ENCODE assay signal across 10 cellular contexts in the genomic region with DNA sequence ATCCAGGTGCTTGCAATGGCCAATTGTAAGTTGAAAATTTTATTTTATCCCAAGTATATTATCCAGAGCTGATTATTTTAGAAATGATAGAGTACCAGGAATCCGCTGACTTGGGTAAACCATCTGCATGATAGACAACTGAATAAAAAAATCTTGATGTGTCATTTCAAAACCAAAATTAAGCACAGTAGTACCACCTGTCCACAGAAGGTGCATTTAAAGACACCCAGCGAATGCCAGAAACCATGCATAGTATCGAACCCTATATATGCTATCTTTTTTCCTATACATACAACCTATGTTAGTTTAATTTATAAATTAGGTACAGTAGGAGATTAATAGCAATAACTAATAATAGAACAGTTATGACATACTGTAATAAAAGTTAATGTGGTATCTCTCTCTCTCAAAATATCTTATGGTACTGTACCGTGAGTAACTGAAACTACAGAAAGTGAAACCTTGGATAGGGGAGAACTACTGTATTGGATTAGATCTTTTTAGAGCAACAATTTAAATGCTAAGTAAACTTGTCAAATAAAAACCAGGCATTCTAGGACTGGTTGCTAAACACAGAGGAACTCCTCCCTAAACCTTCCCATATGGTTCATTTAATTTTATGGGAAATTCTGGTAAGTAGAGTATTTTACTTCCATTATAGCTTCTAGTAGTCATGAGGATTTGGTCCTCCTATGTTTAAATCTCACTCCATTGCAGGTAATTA. TPM values are rescaled to one million over a fixed set of nuclear protein-coding genes. Genes with fewer than 3 reads are reported as not detected.
DNase-seq lines count a peak whose midpoint lies in the region; ATAC-seq and TF ChIP-seq lines count a peak whose summit lies in the region.
"Had no signal": no experiment of that assay in that cellular context is flagged by ENCODE, and none has a peak within 500 bp of the region (broad histone marks: within the 10 kb centered on the region; RNA-seq: fewer than 3 reads in every experiment).

No MANE protein-coding gene starts in this region.

- H3K4me2 ChIP-seq in mammary epithelial cell (ENCODE audit: insufficient read depth, low read depth, low read length) = peak overlapping the region; percentile 30
- H3K4me2 ChIP-seq in trophoblast cell (ENCODE audit: low read length) = no peak overlapping the region

- H3K4me1 ChIP-seq in mammary epithelial cell (ENCODE audit: insufficient read depth, low read length) (no peaks in the 10 kb centered on the region), trophoblast cell (ENCODE audit: control insufficient read depth in 1 of 2, insufficient read depth in 2 of 2, low read length in 2 of 2) (no peaks in the 10 kb centered on the region)

- no peak overlapping the region for H3K14ac ChIP-seq in trophoblast cell (ENCODE audit: low read length)

- H3K27ac Mint-ChIP-seq in activated naive CD8-positive, alpha-beta T cell treated with anti-CD3 and anti-CD28 coated beads, Interleukin-2, amount 10 ng/mL, durations not matched to agents 7 days and 5 days = peak overlapping the region; percentile 28
- H3K27ac Mint-ChIP-seq in activated naive CD8-positive, alpha-beta T cell treated with anti-CD3 and anti-CD28 coated beads for 36 hours = no peak overlapping the region

- H3K4me3 ChIP-seq in mammary epithelial cell (replicated peaks in 1 of 3; ENCODE audit: insufficient read depth in 1 of 3, low read depth in 2 of 3, low read length in 3 of 3) (peak overlapping the region in 1 of 3 experiments; percentile 15), trophoblast cell (ENCODE audit: low read depth, low read length) (no peak overlapping the region), MG63 (no peak overlapping the region)

- H2BK5ac ChIP-seq in trophoblast cell (ENCODE audit: low read depth, low read length, poor library complexity) = no peak overlapping the region

- DNase-seq in activated naive CD8-positive, alpha-beta T cell treated with anti-CD3 and anti-CD28 coated beads, Interleukin-2, amount 10 ng/mL, durations not matched to agents 7 days and 5 days = no peak
- no peak for DNase-seq in activated naive CD8-positive, alpha-beta T cell treated with anti-CD3 and anti-CD28 coated beads for 36 hours
- DNase-seq in mammary epithelial cell = no peak
- no peak for DNase-seq in DMS153 treated with DMSO at 0.1 percent for 48 hours (lab: John Stamatoyannopoulos, UW; ENCODE audit: unreplicated experiment)
- no peak for DNase-seq in NCI-H1436 treated with DMSO at 0.1 percent for 48 hours (lab: John Stamatoyannopoulos, UW)
- no peak for DNase-seq in trophoblast cell
- DNase-seq in MG63 = no peak
- DNase-seq: foreskin melanocyte had no signal

- in situ Hi-C loops in mammary epithelial cell (cut with MboI; ENCODE audit: low sequenced_read_pairs in 2 of 2) = no loop called here

- no peak overlapping the region for H2AFZ ChIP-seq in mammary epithelial cell (ENCODE audit: low read depth, low read length)
- no peak overlapping the region for H2AFZ ChIP-seq in trophoblast cell (ENCODE audit: insufficient read depth, low read length, poor library complexity)

- H3K79me2 ChIP-seq in mammary epithelial cell (ENCODE audit: insufficient read depth, low read length) (peaks cover 91% of the 10 kb centered on the region), trophoblast cell (ENCODE audit: control insufficient read depth, insufficient read depth, low read length, poor library complexity) (no peaks in the 10 kb centered on the region)

- no peak overlapping the region for H2BK120ac ChIP-seq in trophoblast cell (ENCODE audit: insufficient read depth, low read length, poor library complexity)

- H4K12ac ChIP-seq in trophoblast cell (ENCODE audit: low read depth, low read length) = no peak overlapping the region

- H3K23ac ChIP-seq in trophoblast cell (ENCODE audit: low read length) = no peak overlapping the region

- BruUV-seq in mammary epithelial cell (replicated peaks; lab: Mats Ljungman, UMichigan) = no TSS peak

- no peaks in the 10 kb centered on the region for H4K20me1 ChIP-seq in mammary epithelial cell (ENCODE audit: insufficient read depth, low read length)

- TF ChIP-seq CTCF in mammary epithelial cell (conservative IDR thresholded peaks at IDR 0.05 in 1 of 2, IDR thresholded peaks at IDR 0.05 in 1 of 2; ENCODE audit: extremely low read depth in 1 of 2, insufficient read depth in 1 of 2, low read depth in 1 of 2, low read length in 2 of 2) = no peak

- ATAC-seq in activated naive CD8-positive, alpha-beta T cell treated with anti-CD3 and anti-CD28 coated beads, Interleukin-2, amount 10 ng/mL, durations not matched to agents 7 days and 5 days (ENCODE audit: low read depth) = peak; percentile 75
- peak; percentile 72 for ATAC-seq in HG03159 (IDR thresholded peaks at IDR 0.05; ENCODE audit: unreplicated experiment)

- no peak overlapping the region for H4K91ac ChIP-seq in trophoblast cell (ENCODE audit: low read depth, low read length)

- no peaks in the 10 kb centered on the region for H3K27me3 Mint-ChIP-seq in activated naive CD8-positive, alpha-beta T cell treated with anti-CD3 and anti-CD28 coated beads, Interleukin-2, amount 10 ng/mL, durations not matched to agents 7 days and 5 days
- H3K27me3 Mint-ChIP-seq in activated naive CD8-positive, alpha-beta T cell treated with anti-CD3 and anti-CD28 coated beads for 36 hours = peaks cover 11% of the 10 kb centered on the region

- CTCF ChIA-PET in mammary epithelial cell (lab: Charles Lee; ENCODE audit: low non-redundant PET) = no interaction called here

- H3K79me1 ChIP-seq in trophoblast cell (ENCODE audit: low read length) = no peaks in the 10 kb centered on the region

- intact Hi-C loops in mammary epithelial cell (cut with micrococcal nuclease) = no loop called here

- H3K9ac ChIP-seq in mammary epithelial cell (ENCODE audit: insufficient read depth, low read length) = no peak overlapping the region
- no peak overlapping the region for H3K9ac ChIP-seq in trophoblast cell (ENCODE audit: low read length)

- H3K9me3 Mint-ChIP-seq in activated naive CD8-positive, alpha-beta T cell treated with anti-CD3 and anti-CD28 coated beads, Interleukin-2, amount 10 ng/mL, durations not matched to agents 7 days and 5 days = peaks cover 1% of the 10 kb centered on the region
- H3K9me3 Mint-ChIP-seq in activated naive CD8-positive, alpha-beta T cell treated with anti-CD3 and anti-CD28 coated beads for 36 hours = no peaks in the 10 kb centered on the region

- no peak overlapping the region for H3K4ac ChIP-seq in trophoblast cell (ENCODE audit: low read depth, low read length)

- POLR2A ChIA-PET in activated naive CD8-positive, alpha-beta T cell treated with anti-CD3 and anti-CD28 coated beads, Interleukin-2, amount 10 ng/mL, durations not matched to agents 7 days and 5 days (lab: Charles Lee) = interaction anchor here (1.2 to 1.3 kb wide), 2 partner anchors 10 to 127 kb away, joined by 3 read pairs; a partner anchor contains a TSS

- dilution Hi-C loops in mammary epithelial cell (cut with HindIII; ENCODE audit: low sequenced_read_pairs) = no loop called here

- peaks cover 54% of the 10 kb centered on the region for H3K36me3 Mint-ChIP-seq in activated naive CD8-positive, alpha-beta T cell treated with anti-CD3 and anti-CD28 coated beads, Interleukin-2, amount 10 ng/mL, durations not matched to agents 7 days and 5 days
- peaks cover 21% of the 10 kb centered on the region for H3K36me3 Mint-ChIP-seq in activated naive CD8-positive, alpha-beta T cell treated with anti-CD3 and anti-CD28 coated beads for 36 hours

- no peak overlapping the region for H3K18ac ChIP-seq in trophoblast cell (ENCODE audit: low read length)

- H3K27ac ChIP-seq in mammary epithelial cell (ENCODE audit: insufficient read depth, low read depth, low read length) (no peak overlapping the region), trophoblast cell (ENCODE audit: low read depth, low read length) (no peak overlapping the region)
- H3K27ac ChIP-seq: C4-2B had no signal

- no peaks in the 10 kb centered on the region for H3K27me3 ChIP-seq in mammary epithelial cell (ENCODE audit: insufficient read depth, low read length)
- H3K27me3 ChIP-seq in trophoblast cell (ENCODE audit: insufficient read depth, low read length) = no peaks in the 10 kb centered on the region
- H3K27me3 ChIP-seq in MG63 = no peaks in the 10 kb centered on the region

- H3K9me3 ChIP-seq in mammary epithelial cell (replicated peaks; ENCODE audit: insufficient read depth, low read length) = no peaks in the 10 kb centered on the region
- no peaks in the 10 kb centered on the region for H3K9me3 ChIP-seq in trophoblast cell (ENCODE audit: insufficient read depth, low read depth, low read length)
- no peaks in the 10 kb centered on the region for H3K9me3 ChIP-seq in MG63

- H3K4me3 Mint-ChIP-seq in activated naive CD8-positive, alpha-beta T cell treated with anti-CD3 and anti-CD28 coated beads, Interleukin-2, amount 10 ng/mL, durations not matched to agents 7 days and 5 days = peak overlapping the region; percentile 54
- H3K4me3 Mint-ChIP-seq in activated naive CD8-positive, alpha-beta T cell treated with anti-CD3 and anti-CD28 coated beads for 36 hours = no peak overlapping the region

- 85% methylated on average over 4 of the region's 4 CpGs for WGBS in mammary epithelial cell (ENCODE audit: low coverage, missing lambda C conversion rate)
- WGBS in trophoblast cell (ENCODE audit: extremely low coverage, insufficient coverage, insufficient read length) = no CpG with 5 or more reads among the region's 4 CpGs

- no peak overlapping the region for H2AK5ac ChIP-seq in trophoblast cell (ENCODE audit: low read length)

- H3K4me1 Mint-ChIP-seq in activated naive CD8-positive, alpha-beta T cell treated with anti-CD3 and anti-CD28 coated beads, Interleukin-2, amount 10 ng/mL, durations not matched to agents 7 days and 5 days = peaks cover 69% of the 10 kb centered on the region
- peaks cover 27% of the 10 kb centered on the region for H3K4me1 Mint-ChIP-seq in activated naive CD8-positive, alpha-beta T cell treated with anti-CD3 and anti-CD28 coated beads for 36 hours

- no peak overlapping the region for H2BK12ac ChIP-seq in trophoblast cell (ENCODE audit: low read length)

- H3K36me3 ChIP-seq in mammary epithelial cell (ENCODE audit: insufficient read depth, low read length) = no peaks in the 10 kb centered on the region
- no peaks in the 10 kb centered on the region for H3K36me3 ChIP-seq in trophoblast cell (ENCODE audit: control insufficient read depth in 1 of 2, insufficient read depth in 2 of 2, low read length in 2 of 2)
- peaks cover 60% of the 10 kb centered on the region for H3K36me3 ChIP-seq in MG63

- H4K8ac ChIP-seq in trophoblast cell (ENCODE audit: low read depth, low read length) = no peak overlapping the region

RNA-seq across cellular contexts. Expression of a gene that starts 6.3 kb away (rescaled TPM):
- 10 to 100 TPM; 23.2 to 24.0 TPM for total RNA-seq in activated naive CD8-positive, alpha-beta T cell treated with anti-CD3 and anti-CD28 coated beads, Interleukin-2, amount 10 ng/mL, durations not matched to agents 7 days and 5 days
- total RNA-seq in activated naive CD8-positive, alpha-beta T cell treated with anti-CD3 and anti-CD28 coated beads for 36 hours = 10 to 100 TPM; 14.7 to 15.2 TPM
- 1 to 10 TPM; 1.2 to 7.5 TPM for total RNA-seq in mammary epithelial cell
- polyA plus RNA-seq in mammary epithelial cell = 9.8 TPM
- polyA minus RNA-seq in mammary epithelial cell = 8.7 TPM
- polyA plus RNA-seq in trophoblast cell (2013) = 3.5 and 3.6 TPM in 2 replicates
- 36.3 and 41.0 TPM in 2 replicates for total RNA-seq in MG63 (2014; rRNA removed; shearing (Covaris generic); ENCODE audit: low replicate concordance)
